ENCODE assay signal across 1 cellular context in genomic region chr17:68029512-68030215, GRCh38.
TF ChIP-seq lines count a peak whose summit lies in the region.

No MANE protein-coding gene starts in this region.

TF ChIP-seq in K562, 482 proteins besides CTCF, POLR2A, EP300 and RAD21 (continued from another document and continues in another):
- TF ChIP-seq, protein P1, sequence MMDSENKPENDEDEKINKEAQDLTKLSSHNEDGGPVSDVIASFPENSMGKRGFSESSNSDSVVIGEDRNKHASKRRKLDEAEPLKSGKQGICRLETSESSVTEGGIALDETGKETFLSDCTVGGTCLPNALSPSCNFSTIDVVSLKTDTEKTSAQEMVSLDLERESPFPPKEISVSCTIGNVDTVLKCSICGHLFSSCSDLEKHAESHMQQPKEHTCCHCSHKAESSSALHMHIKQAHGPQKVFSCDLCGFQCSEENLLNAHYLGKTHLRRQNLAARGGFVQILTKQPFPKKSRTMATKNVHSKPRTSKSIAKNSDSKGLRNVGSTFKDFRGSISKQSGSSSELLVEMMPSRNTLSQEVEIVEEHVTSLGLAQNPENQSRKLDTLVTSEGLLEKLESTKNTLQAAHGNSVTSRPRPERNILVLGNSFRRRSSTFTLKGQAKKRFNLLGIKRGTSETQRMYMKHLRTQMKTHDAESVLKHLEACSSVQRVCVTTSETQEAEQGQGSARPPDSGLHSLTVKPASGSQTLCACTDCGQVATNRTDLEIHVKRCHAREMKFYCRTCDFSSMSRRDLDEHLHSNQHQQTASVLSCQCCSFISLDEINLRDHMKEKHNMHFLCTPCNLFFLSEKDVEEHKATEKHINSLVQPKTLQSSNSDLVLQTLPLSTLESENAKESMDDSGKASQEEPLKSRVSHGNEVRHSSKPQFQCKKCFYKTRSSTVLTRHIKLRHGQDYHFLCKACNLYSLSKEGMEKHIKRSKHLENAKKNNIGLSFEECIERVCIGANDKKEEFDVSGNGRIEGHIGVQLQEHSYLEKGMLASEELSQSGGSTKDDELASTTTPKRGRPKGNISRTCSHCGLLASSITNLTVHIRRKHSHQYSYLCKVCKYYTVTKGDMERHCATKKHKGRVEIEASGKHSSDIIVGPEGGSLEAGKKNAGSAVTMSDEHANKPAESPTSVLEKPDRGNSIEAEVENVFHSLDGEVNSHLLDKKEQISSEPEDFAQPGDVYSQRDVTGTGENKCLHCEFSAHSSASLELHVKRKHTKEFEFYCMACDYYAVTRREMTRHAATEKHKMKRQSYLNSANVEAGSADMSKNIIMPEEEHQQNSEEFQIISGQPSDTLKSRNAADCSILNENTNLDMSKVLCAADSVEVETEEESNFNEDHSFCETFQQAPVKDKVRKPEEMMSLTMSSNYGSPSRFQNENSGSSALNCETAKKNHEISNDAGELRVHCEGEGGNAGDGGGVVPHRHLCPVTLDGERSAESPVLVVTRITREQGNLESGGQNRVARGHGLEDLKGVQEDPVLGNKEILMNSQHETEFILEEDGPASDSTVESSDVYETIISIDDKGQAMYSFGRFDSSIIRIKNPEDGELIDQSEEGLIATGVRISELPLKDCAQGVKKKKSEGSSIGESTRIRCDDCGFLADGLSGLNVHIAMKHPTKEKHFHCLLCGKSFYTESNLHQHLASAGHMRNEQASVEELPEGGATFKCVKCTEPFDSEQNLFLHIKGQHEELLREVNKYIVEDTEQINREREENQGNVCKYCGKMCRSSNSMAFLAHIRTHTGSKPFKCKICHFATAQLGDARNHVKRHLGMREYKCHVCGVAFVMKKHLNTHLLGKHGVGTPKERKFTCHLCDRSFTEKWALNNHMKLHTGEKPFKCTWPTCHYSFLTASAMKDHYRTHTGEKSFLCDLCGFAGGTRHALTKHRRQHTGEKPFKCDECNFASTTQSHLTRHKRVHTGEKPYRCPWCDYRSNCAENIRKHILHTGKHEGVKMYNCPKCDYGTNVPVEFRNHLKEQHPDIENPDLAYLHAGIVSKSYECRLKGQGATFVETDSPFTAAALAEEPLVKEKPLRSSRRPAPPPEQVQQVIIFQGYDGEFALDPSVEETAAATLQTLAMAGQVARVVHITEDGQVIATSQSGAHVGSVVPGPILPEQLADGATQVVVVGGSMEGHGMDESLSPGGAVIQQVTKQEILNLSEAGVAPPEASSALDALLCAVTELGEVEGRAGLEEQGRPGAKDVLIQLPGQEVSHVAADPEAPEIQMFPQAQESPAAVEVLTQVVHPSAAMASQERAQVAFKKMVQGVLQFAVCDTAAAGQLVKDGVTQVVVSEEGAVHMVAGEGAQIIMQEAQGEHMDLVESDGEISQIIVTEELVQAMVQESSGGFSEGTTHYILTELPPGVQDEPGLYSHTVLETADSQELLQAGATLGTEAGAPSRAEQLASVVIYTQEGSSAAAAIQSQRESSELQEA (IDR thresholded peaks at IDR 0.05; ENCODE audit: low read depth): no peak
- TF ChIP-seq THRA (IDR thresholded peaks at IDR 0.05) (no peak), HES1 (IDR thresholded peaks at IDR 0.05; ENCODE audit: low read depth) (no peak), DDX20 (tag; IDR thresholded peaks at IDR 0.05; ENCODE audit: low read depth) (no peak), SREBF1 (IDR thresholded peaks at IDR 0.05; ENCODE audit: borderline replicate concordance, low read depth, low read length) (no peak), FUS (optimal IDR thresholded peaks at IDR 0.05; ENCODE audit: low read depth, low read length) (no peak), NFATC3 (IDR thresholded peaks at IDR 0.05) (no peak), RFX5 (IDR thresholded peaks at IDR 0.05; ENCODE audit: low read depth, low read length) (no peak), TSC22D4 (tag; IDR thresholded peaks at IDR 0.05) (no peak), HCFC1 (IDR thresholded peaks at IDR 0.05; ENCODE audit: low read depth, low read length) (no peak), L3MBTL2 (IDR thresholded peaks at IDR 0.05) (peak; percentile 46; the same call in 1 of the 2 replicates), GTF2E2 (tag; IDR thresholded peaks at IDR 0.05) (no peak), ZBTB1 (CRISPR knock-in tag; IDR thresholded peaks at IDR 0.05; ENCODE audit: borderline replicate concordance, low read depth) (no peak), ZNF232 (CRISPR knock-in tag; IDR thresholded peaks at IDR 0.05) (no peak), KLF16 (IDR thresholded peaks at IDR 0.05) (no peak), MTA1 (IDR thresholded peaks at IDR 0.05; ENCODE audit: borderline replicate concordance) (no peak), RAD51 (IDR thresholded peaks at IDR 0.05; ENCODE audit: borderline replicate concordance, low read depth) (no peak), CBFB (CRISPR knock-in tag; IDR thresholded peaks at IDR 0.05) (no peak), YY1 (IDR thresholded peaks at IDR 0.05; ENCODE audit: borderline replicate concordance in 1 of 3, control insufficient read depth in 1 of 3, extremely low read depth in 1 of 3, insufficient read depth in 3 of 3, insufficient read length in 1 of 3, insufficient replicate concordance in 2 of 3, low read depth in 1 of 3, low read length in 2 of 3) (peak in 1 of 3 experiments; percentile 59), FOXO4 (CRISPR knock-in tag; IDR thresholded peaks at IDR 0.05) (no peak), ZNF197 (CRISPR knock-in tag; IDR thresholded peaks at IDR 0.05; ENCODE audit: low read depth) (0 out of 2 replicates have a peak, but pooled peaks have one; percentile 37), MXI1 (IDR thresholded peaks at IDR 0.05; ENCODE audit: low read depth, low read length) (no peak), ELK3 (CRISPR knock-in tag; IDR thresholded peaks at IDR 0.05) (no peak), ZNF347 (CRISPR knock-in tag; IDR thresholded peaks at IDR 0.05; ENCODE audit: low read depth) (no peak), ILK (tag; IDR thresholded peaks at IDR 0.05; ENCODE audit: borderline replicate concordance, low read depth) (no peak), ZNF140 (CRISPR knock-in tag; IDR thresholded peaks at IDR 0.05) (no peak), KDM4B (IDR thresholded peaks at IDR 0.05; ENCODE audit: borderline replicate concordance in 2 of 2, low read depth in 1 of 2) (no peak), CREM (IDR thresholded peaks at IDR 0.05; ENCODE audit: low read depth) (no peak), ZNF57 (CRISPR knock-in tag; IDR thresholded peaks at IDR 0.05) (no peak), ZFP36 (IDR thresholded peaks at IDR 0.05; ENCODE audit: low read depth, low read length, partially characterized antibody) (no peak), PRPF4 (IDR thresholded peaks at IDR 0.05; ENCODE audit: insufficient read depth, low read depth, low read length, poor library complexity, severe bottlenecking) (no peak), GTF2B (IDR thresholded peaks at IDR 0.05; ENCODE audit: extremely low read depth, insufficient read length) (no peak), ZBTB7A (IDR thresholded peaks at IDR 0.05; ENCODE audit: borderline replicate concordance, control insufficient read depth, low read depth, low read length) (no peak), MAFG (tag; conservative IDR thresholded peaks at IDR 0.05) (no peak), TBL1XR1 (IDR thresholded peaks at IDR 0.05; ENCODE audit: low read length in 2 of 2) (no peak), PKNOX1 (IDR thresholded peaks at IDR 0.05) (peak; percentile 68), ZNF766 (CRISPR knock-in tag; conservative IDR thresholded peaks at IDR 0.05) (no peak), CSDE1 (IDR thresholded peaks at IDR 0.05) (no peak), CREBBP (IDR thresholded peaks at IDR 0.05; ENCODE audit: low read depth, low read length) (no peak), TAL1 (IDR thresholded peaks at IDR 0.05) (no peak; the same call in 1 of the 2 replicates)
- TF ChIP-seq, protein P2, sequence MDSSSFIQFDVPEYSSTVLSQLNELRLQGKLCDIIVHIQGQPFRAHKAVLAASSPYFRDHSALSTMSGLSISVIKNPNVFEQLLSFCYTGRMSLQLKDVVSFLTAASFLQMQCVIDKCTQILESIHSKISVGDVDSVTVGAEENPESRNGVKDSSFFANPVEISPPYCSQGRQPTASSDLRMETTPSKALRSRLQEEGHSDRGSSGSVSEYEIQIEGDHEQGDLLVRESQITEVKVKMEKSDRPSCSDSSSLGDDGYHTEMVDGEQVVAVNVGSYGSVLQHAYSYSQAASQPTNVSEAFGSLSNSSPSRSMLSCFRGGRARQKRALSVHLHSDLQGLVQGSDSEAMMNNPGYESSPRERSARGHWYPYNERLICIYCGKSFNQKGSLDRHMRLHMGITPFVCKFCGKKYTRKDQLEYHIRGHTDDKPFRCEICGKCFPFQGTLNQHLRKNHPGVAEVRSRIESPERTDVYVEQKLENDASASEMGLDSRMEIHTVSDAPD (CRISPR knock-in tag; IDR thresholded peaks at IDR 0.05): no peak
- TF ChIP-seq, protein P3, sequence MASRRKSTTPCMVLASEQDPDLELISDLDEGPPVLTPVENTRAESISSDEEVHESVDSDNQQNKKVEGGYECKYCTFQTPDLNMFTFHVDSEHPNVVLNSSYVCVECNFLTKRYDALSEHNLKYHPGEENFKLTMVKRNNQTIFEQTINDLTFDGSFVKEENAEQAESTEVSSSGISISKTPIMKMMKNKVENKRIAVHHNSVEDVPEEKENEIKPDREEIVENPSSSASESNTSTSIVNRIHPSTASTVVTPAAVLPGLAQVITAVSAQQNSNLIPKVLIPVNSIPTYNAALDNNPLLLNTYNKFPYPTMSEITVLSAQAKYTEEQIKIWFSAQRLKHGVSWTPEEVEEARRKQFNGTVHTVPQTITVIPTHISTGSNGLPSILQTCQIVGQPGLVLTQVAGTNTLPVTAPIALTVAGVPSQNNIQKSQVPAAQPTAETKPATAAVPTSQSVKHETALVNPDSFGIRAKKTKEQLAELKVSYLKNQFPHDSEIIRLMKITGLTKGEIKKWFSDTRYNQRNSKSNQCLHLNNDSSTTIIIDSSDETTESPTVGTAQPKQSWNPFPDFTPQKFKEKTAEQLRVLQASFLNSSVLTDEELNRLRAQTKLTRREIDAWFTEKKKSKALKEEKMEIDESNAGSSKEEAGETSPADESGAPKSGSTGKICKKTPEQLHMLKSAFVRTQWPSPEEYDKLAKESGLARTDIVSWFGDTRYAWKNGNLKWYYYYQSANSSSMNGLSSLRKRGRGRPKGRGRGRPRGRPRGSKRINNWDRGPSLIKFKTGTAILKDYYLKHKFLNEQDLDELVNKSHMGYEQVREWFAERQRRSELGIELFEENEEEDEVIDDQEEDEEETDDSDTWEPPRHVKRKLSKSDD (conservative IDR thresholded peaks at IDR 0.05; ENCODE audit: low read length): no peak
- TF ChIP-seq, protein P4, sequence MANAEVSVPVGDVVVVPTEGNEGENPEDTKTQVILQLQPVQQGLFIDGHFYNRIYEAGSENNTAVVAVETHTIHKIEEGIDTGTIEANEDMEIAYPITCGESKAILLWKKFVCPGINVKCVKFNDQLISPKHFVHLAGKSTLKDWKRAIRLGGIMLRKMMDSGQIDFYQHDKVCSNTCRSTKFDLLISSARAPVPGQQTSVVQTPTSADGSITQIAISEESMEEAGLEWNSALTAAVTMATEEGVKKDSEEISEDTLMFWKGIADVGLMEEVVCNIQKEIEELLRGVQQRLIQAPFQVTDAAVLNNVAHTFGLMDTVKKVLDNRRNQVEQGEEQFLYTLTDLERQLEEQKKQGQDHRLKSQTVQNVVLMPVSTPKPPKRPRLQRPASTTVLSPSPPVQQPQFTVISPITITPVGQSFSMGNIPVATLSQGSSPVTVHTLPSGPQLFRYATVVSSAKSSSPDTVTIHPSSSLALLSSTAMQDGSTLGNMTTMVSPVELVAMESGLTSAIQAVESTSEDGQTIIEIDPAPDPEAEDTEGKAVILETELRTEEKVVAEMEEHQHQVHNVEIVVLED (CRISPR knock-in tag; IDR thresholded peaks at IDR 0.05): no peak
